9 cellular contexts compared by ENCODE assay signal in the genomic region with DNA sequence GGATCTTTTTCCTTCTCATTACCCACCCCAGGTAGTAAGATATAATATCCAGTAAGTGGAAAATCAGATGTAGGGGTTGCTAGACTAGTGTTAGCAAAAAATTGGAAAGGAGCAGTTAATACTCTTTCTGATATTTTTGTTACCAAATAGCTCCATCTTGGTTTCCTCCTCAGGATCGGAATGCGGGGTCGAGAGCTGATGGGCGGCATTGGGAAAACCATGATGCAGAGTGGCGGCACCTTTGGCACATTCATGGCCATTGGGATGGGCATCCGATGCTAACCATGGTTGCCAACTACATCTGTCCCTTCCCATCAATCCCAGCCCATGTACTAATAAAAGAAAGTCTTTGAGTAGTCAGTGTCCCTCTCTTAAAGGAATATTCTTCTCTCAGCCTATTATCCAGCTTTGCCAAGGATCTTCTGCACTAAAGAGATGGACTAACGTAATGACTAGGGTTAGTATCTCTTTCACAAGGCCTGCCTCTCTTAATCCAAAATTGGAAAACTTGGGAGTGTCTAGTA. TPM values are rescaled to one million over a fixed set of nuclear protein-coding genes. Genes with fewer than 3 reads are reported as not detected.
A peak's percentile ranks its signal among the peaks of the same experiment; 100 is the strongest.
DNase-seq lines count a peak whose midpoint lies in the region; ATAC-seq and TF ChIP-seq lines count a peak whose summit lies in the region.
"Had no signal": no experiment of that assay in that cellular context is flagged by ENCODE, and none has a peak within 500 bp of the region (broad histone marks: within the 10 kb centered on the region; RNA-seq: fewer than 3 reads in every experiment).

No MANE protein-coding gene starts in this region.

- CTCF ChIA-PET in activated CD8-positive, alpha-beta memory T cell treated with anti-CD3 and anti-CD28 coated beads, Interleukin-2, amount 10 ng/mL, durations not matched to agents 7 days and 5 days (lab: Charles Lee): interaction anchor here (1.0 to 5.2 kb wide), 6 partner anchors 11 to 184 kb away, joined by 3 to 28 read pairs (median 6); no protein-coding TSS in a partner anchor

- no peaks in the 10 kb centered on the region for H3K9me3 ChIP-seq in iPS-20b (ENCODE audit: insufficient read depth, low read depth, low read length)

- peaks cover 48% of the 10 kb centered on the region for H3K36me3 ChIP-seq in iPS-20b (ENCODE audit: insufficient read depth, low read depth, low read length)

- H3K4me3 Mint-ChIP-seq in activated CD8-positive, alpha-beta memory T cell treated with anti-CD3 and anti-CD28 coated beads, Interleukin-2, amount 10 ng/mL, durations not matched to agents 7 days and 5 days: peak overlapping the region; percentile 90

- peaks cover 34% of the 10 kb centered on the region for H3K36me3 Mint-ChIP-seq in activated CD8-positive, alpha-beta memory T cell treated with anti-CD3 and anti-CD28 coated beads, Interleukin-2, amount 10 ng/mL, durations not matched to agents 7 days and 5 days

- TF ChIP-seq POLR2A in GM19193 (IDR thresholded peaks at IDR 0.05; ENCODE audit: extremely low read depth, insufficient read depth, insufficient read length): peak; percentile 10

- intact Hi-C loops in sciatic nerve (cut with DNase I): no loop called here

- no peak for ATAC-seq in activated CD8-positive, alpha-beta memory T cell treated with anti-CD3 and anti-CD28 coated beads, Interleukin-2, amount 10 ng/mL, durations not matched to agents 7 days and 5 days
- no peak for ATAC-seq in GM18868 (IDR thresholded peaks at IDR 0.05; ENCODE audit: unreplicated experiment)
- no peak for ATAC-seq in sciatic nerve
- ATAC-seq: left ventricle myocardium superior had no signal

- no peak for TF ChIP-seq CTCF in 22Rv1 (IDR thresholded peaks at IDR 0.05)

- H3K4me1 Mint-ChIP-seq in activated CD8-positive, alpha-beta memory T cell treated with anti-CD3 and anti-CD28 coated beads, Interleukin-2, amount 10 ng/mL, durations not matched to agents 7 days and 5 days: peaks cover 46% of the 10 kb centered on the region

- H3K4me3 ChIP-seq in iPS-20b (ENCODE audit: low read length): peak overlapping the region; percentile 94

- DNase-seq in activated CD8-positive, alpha-beta memory T cell treated with anti-CD3 and anti-CD28 coated beads, Interleukin-2, amount 10 ng/mL, durations not matched to agents 7 days and 5 days: peak; percentile 36
- DNase-seq in sciatic nerve (ENCODE audit: low spot score) (no peak), RPMI8226 (no peak)
- DNase-seq in stimulated activated CD4-positive, alpha-beta T cell treated with anti-CD3 and anti-CD28 coated beads, Interleukin-12 subunit alpha, Interleukin-12 subunit beta, amount 100 ng/mL, for 4 hours: no peak
- DNase-seq: left ventricle myocardium superior had no signal

- H3K27ac ChIP-seq in 22Rv1 (peak overlapping the region; percentile 90), iPS-20b (ENCODE audit: low read length) (no peak overlapping the region)

- no peaks in the 10 kb centered on the region for H3K27me3 Mint-ChIP-seq in activated CD8-positive, alpha-beta memory T cell treated with anti-CD3 and anti-CD28 coated beads, Interleukin-2, amount 10 ng/mL, durations not matched to agents 7 days and 5 days

- H3K27ac Mint-ChIP-seq in activated CD8-positive, alpha-beta memory T cell treated with anti-CD3 and anti-CD28 coated beads, Interleukin-2, amount 10 ng/mL, durations not matched to agents 7 days and 5 days: peak overlapping the region; percentile 98

- no peaks in the 10 kb centered on the region for H3K9me3 Mint-ChIP-seq in activated CD8-positive, alpha-beta memory T cell treated with anti-CD3 and anti-CD28 coated beads, Interleukin-2, amount 10 ng/mL, durations not matched to agents 7 days and 5 days (ENCODE audit: low read depth)

- no peaks in the 10 kb centered on the region for H3K27me3 ChIP-seq in iPS-20b (ENCODE audit: insufficient read depth, low read length)

- H3K4me1 ChIP-seq in iPS-20b (ENCODE audit: insufficient read depth, low read length): no peaks in the 10 kb centered on the region

- no peak overlapping the region for H3K9ac ChIP-seq in iPS-20b (ENCODE audit: low read depth, low read length)

RNA-seq across cellular contexts. Expression of gene ROMO1, which starts 1.5 kb away (rescaled TPM):
- 100 to 1,000 TPM; 115 to 122 TPM for total RNA-seq in activated CD8-positive, alpha-beta memory T cell treated with anti-CD3 and anti-CD28 coated beads, Interleukin-2, amount 10 ng/mL, durations not matched to agents 7 days and 5 days
- 63.8 TPM for total RNA-seq in sciatic nerve

RNA-seq across cellular contexts. Expression of gene NFS1, which starts 1.5 kb away (rescaled TPM):
- total RNA-seq in activated CD8-positive, alpha-beta memory T cell treated with anti-CD3 and anti-CD28 coated beads, Interleukin-2, amount 10 ng/mL, durations not matched to agents 7 days and 5 days: 10 to 100 TPM; 34.6 to 35.1 TPM
- 26.7 TPM for total RNA-seq in sciatic nerve

RNA-seq across cellular contexts. Expression of gene CPNE1, which starts 36.0 kb away (rescaled TPM):
- 100 to 1,000 TPM; 277 to 286 TPM for total RNA-seq in activated CD8-positive, alpha-beta memory T cell treated with anti-CD3 and anti-CD28 coated beads, Interleukin-2, amount 10 ng/mL, durations not matched to agents 7 days and 5 days
- 167 TPM for total RNA-seq in sciatic nerve

RNA-seq across cellular contexts. Expression of gene RBM12, which starts 36.0 kb away (rescaled TPM):
- 100 to 1,000 TPM; 101 to 137 TPM for total RNA-seq in activated CD8-positive, alpha-beta memory T cell treated with anti-CD3 and anti-CD28 coated beads, Interleukin-2, amount 10 ng/mL, durations not matched to agents 7 days and 5 days
- 77.7 TPM for total RNA-seq in sciatic nerve

RNA-seq across cellular contexts. Expression of gene RBM39, which starts 41.4 kb away (rescaled TPM):
- total RNA-seq in activated CD8-positive, alpha-beta memory T cell treated with anti-CD3 and anti-CD28 coated beads, Interleukin-2, amount 10 ng/mL, durations not matched to agents 7 days and 5 days: 100 to 1,000 TPM; 357 to 360 TPM
- 438 TPM for total RNA-seq in sciatic nerve
